Comparison of ENCODE assay signal across 28 cellular contexts in genomic region chr14:61212546-61212945, GRCh38.
"Had no signal": no experiment of that assay in that cellular context is flagged by ENCODE, and none has a peak within 500 bp of the region (broad histone marks: within the 10 kb centered on the region; RNA-seq: fewer than 3 reads in every experiment).

No MANE protein-coding gene starts in this region.

- H3K4me1 Mint-ChIP-seq: activated T-helper 17 cell treated with anti-CD3 and anti-CD28 coated beads, Interleukin-2, amount 50 U/mL, for 72 hours; central memory CD8-positive, alpha-beta T cell; natural killer cell had no signal

- H3K4me1 ChIP-seq: breast epithelium, colonic mucosa, gastroesophageal sphincter had no signal

- H3K9me3 Mint-ChIP-seq: activated T-cell treated with anti-CD3 and anti-CD28 coated beads, Interleukin-2, amount 50 U/mL, for 24 hours; activated T-helper 17 cell treated with anti-CD3 and anti-CD28 coated beads, Interleukin-2, amount 50 U/mL, for 72 hours; central memory CD8-positive, alpha-beta T cell; effector memory CD8-positive, alpha-beta T cell; mesothelial cell of epicardium; natural killer cell; T-helper 1 cell treated with Interleukin-12 subunit alpha and Interleukin-12 subunit beta and Interleukin-4 antibody, amounts not matched to agents 30 μg/mL and 1 μg/mL, for 36 hours; type B pancreatic cell; WTC11 had no signal

- H3K36me3 ChIP-seq: breast epithelium, colonic mucosa, esophagus muscularis mucosa, gastroesophageal sphincter, neutrophil, thoracic aorta had no signal

- DNase-seq: activated CD4-positive, alpha-beta T cell treated with anti-CD3 and anti-CD28 coated beads, Interleukin-2, amount 50 U/mL, for 4 hours; activated CD8-positive, alpha-beta memory T cell treated with anti-CD3 and anti-CD28 coated beads for 24 hours; activated CD8-positive, alpha-beta memory T cell treated with anti-CD3 and anti-CD28 coated beads, Interleukin-2, amount 50 U/mL, for 4 hours; activated naive CD4-positive, alpha-beta T cell; activated T-cell treated with anti-CD3 and anti-CD28 coated beads, Interleukin-2, amount 50 U/mL, for 24 hours; colonic mucosa; dorsolateral prefrontal cortex; effector memory CD8-positive, alpha-beta T cell; head of caudate nucleus; left ventricle myocardium superior; mammary epithelial cell; natural killer cell; posterior cingulate gyrus; stimulated activated CD4-positive, alpha-beta T cell treated with anti-CD3 and anti-CD28 coated beads, Interleukin-2, amount 100 ng/mL, for 48 hours; stimulated activated naive CD4-positive, alpha-beta T cell; T1000 had no signal

- H3K9me3 ChIP-seq: breast epithelium, colonic mucosa, esophagus muscularis mucosa, gastroesophageal sphincter, neutrophil, thoracic aorta had no signal

- H3K4me3 ChIP-seq: breast epithelium, colonic mucosa, dorsolateral prefrontal cortex, esophagus muscularis mucosa, gastroesophageal sphincter, thoracic aorta had no signal

- H3K27me3 ChIP-seq: breast epithelium, colonic mucosa, dorsolateral prefrontal cortex, esophagus muscularis mucosa, gastroesophageal sphincter had no signal

- H3K4me3 Mint-ChIP-seq: activated naive CD8-positive, alpha-beta T cell; activated T-cell treated with anti-CD3 and anti-CD28 coated beads, Interleukin-2, amount 50 U/mL, for 24 hours; activated T-helper 17 cell treated with anti-CD3 and anti-CD28 coated beads, Interleukin-2, amount 50 U/mL, for 72 hours; central memory CD8-positive, alpha-beta T cell; effector memory CD8-positive, alpha-beta T cell; mesothelial cell of epicardium; natural killer cell; T-helper 1 cell treated with Interleukin-12 subunit alpha and Interleukin-12 subunit beta and Interleukin-4 antibody, amounts not matched to agents 30 μg/mL and 1 μg/mL, for 36 hours; type B pancreatic cell; WTC11 had no signal

- H3K27ac Mint-ChIP-seq: activated naive CD8-positive, alpha-beta T cell; activated T-cell treated with anti-CD3 and anti-CD28 coated beads, Interleukin-2, amount 50 U/mL, for 24 hours; activated T-helper 17 cell treated with anti-CD3 and anti-CD28 coated beads, Interleukin-2, amount 50 U/mL, for 72 hours; effector memory CD8-positive, alpha-beta T cell; mesothelial cell of epicardium; natural killer cell; T-helper 1 cell treated with Interleukin-12 subunit alpha and Interleukin-12 subunit beta and Interleukin-4 antibody, amounts not matched to agents 30 μg/mL and 1 μg/mL, for 36 hours; type B pancreatic cell had no signal

- H3K27ac ChIP-seq: breast epithelium, colonic mucosa, esophagus muscularis mucosa, gastroesophageal sphincter, neutrophil, thoracic aorta had no signal

- H3K27me3 Mint-ChIP-seq: type B pancreatic cell had no signal

- H3K36me3 Mint-ChIP-seq: activated naive CD8-positive, alpha-beta T cell; mesothelial cell of epicardium; natural killer cell; type B pancreatic cell; WTC11 had no signal
